ENCODE assay signal across 2 cellular contexts in the genomic region with DNA sequence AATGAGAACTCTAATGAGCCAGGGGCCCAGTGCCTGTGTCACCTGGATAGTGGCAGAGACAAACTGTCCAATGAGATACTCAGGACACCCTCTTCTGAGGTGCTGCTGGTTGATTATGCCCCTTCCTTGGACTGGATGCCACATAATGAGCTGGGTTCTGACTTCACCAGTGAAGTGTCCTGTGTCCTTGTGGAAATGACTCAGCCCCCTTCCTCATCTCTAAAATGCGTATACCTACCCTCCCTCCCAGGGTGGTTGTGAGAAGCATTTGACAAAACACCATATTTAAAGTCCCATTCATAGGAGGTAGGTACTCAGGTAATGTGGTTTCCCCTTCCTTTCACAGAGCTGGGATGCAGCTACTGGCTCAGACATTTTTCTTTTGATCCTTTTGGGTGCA.
A peak's percentile ranks its signal among the peaks of the same experiment; 100 is the strongest.
TF ChIP-seq lines count a peak whose summit lies in the region.

No MANE protein-coding gene starts in this region.

TF ChIP-seq in GM12891, 5 proteins besides CTCF, POLR2A, EP300 and RAD21:
- no peak for TF ChIP-seq SPI1 (IDR thresholded peaks at IDR 0.05; ENCODE audit: low read depth, low read length)
- no peak for TF ChIP-seq PAX5 (IDR thresholded peaks at IDR 0.05; ENCODE audit: insufficient read depth, low read length, severe bottlenecking)
- TF ChIP-seq POU2F2 (IDR thresholded peaks at IDR 0.05; ENCODE audit: low read depth, low read length), result no peak
- TF ChIP-seq TAF1 (IDR thresholded peaks at IDR 0.05; ENCODE audit: low read depth, low read length), result no peak
- no peak for TF ChIP-seq POLR2AphosphoS5 (IDR thresholded peaks at IDR 0.05; ENCODE audit: low read depth, low read length)

TF ChIP-seq in endothelial cell of umbilical vein, 7 proteins besides CTCF, POLR2A, EP300 and RAD21:
- TF ChIP-seq MAX (IDR thresholded peaks at IDR 0.05; ENCODE audit: insufficient read depth, insufficient read length), result no peak
- peak; percentile 8 for TF ChIP-seq FOS (IDR thresholded peaks at IDR 0.05; ENCODE audit: borderline replicate concordance, insufficient read depth, low read length)
